21 cellular contexts compared by ENCODE assay signal in the genomic region with DNA sequence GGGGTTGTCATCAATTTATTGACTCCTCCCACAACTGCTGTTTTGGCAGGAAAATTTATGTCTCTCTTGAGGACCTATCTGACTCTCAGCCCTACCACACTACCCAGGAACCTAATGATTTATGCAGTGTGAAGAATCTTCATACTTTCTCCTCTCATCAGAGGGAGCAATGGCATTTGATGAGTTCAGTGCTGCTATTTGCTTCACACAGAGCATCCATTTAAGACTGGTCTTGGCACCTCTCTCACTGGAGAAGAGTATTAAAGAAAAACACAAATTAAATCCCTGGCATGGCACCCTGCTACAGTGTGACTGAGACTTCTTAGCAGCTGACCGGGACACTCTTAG.
"Had no signal": no experiment of that assay in that cellular context is flagged by ENCODE, and none has a peak within 500 bp of the region (broad histone marks: within the 10 kb centered on the region; RNA-seq: fewer than 3 reads in every experiment).

No MANE protein-coding gene starts in this region.

- H3K4me1 ChIP-seq: left lung, transverse colon, uterus had no signal

- H3K4me3 ChIP-seq: adrenal gland, cardiac muscle cell, left lung, right atrium auricular region, skin epidermis, transverse colon, uterus had no signal

- H3K27me3 ChIP-seq: adrenal gland, cardiac muscle cell, right atrium auricular region, uterus had no signal

- H3K36me3 ChIP-seq: adrenal gland, cardiac muscle cell, left lung, right atrium auricular region, transverse colon, uterus had no signal

- DNase-seq: activated CD4-positive, alpha-beta T cell treated with anti-CD3 and anti-CD28 coated beads, Interleukin-2, amount 50 U/mL, for 1 hour; activated CD4-positive, CD25-positive, alpha-beta regulatory T cell treated with anti-CD3 and anti-CD28 coated beads, Interleukin-2, amount 50 U/mL, for 72 hours; activated gamma-delta T cell; effector memory CD8-positive, alpha-beta T cell; foreskin melanocyte; head of caudate nucleus; left lung; midbrain; T-helper 2 cell; transverse colon; uterus had no signal

- H3K4me3 Mint-ChIP-seq: dendritic cell treated with granulocyte-macrophage colony-stimulating factor and Interleukin-4, amounts not matched to agents 40 ng/mL and 50 ng/mL, for 4 days; effector memory CD8-positive, alpha-beta T cell; nephron; stimulated activated naive CD8-positive, alpha-beta T cell treated with anti-CD3 and anti-CD28 coated beads, Interleukin-15, Interleukin-2, amounts not matched to agents 100 ng/mL and 50 ng/mL, for 24 hours had no signal

- H3K9me3 Mint-ChIP-seq: activated naive CD4-positive, alpha-beta T cell treated with anti-CD3 and anti-CD28 coated beads, Interleukin-2, amount 50 U/mL, for 72 hours; dendritic cell treated with granulocyte-macrophage colony-stimulating factor and Interleukin-4, amounts not matched to agents 40 ng/mL and 50 ng/mL, for 4 days; effector memory CD8-positive, alpha-beta T cell; nephron; stimulated activated naive CD8-positive, alpha-beta T cell treated with anti-CD3 and anti-CD28 coated beads, Interleukin-15, Interleukin-2, amounts not matched to agents 100 ng/mL and 50 ng/mL, for 24 hours had no signal

- H3K27ac Mint-ChIP-seq: activated naive CD4-positive, alpha-beta T cell treated with anti-CD3 and anti-CD28 coated beads, Interleukin-2, amount 50 U/mL, for 72 hours; dendritic cell treated with granulocyte-macrophage colony-stimulating factor and Interleukin-4, amounts not matched to agents 40 ng/mL and 50 ng/mL, for 4 days; effector memory CD8-positive, alpha-beta T cell; progenitor cell of endocrine pancreas; stimulated activated naive CD8-positive, alpha-beta T cell treated with anti-CD3 and anti-CD28 coated beads, Interleukin-15, Interleukin-2, amounts not matched to agents 100 ng/mL and 50 ng/mL, for 24 hours had no signal

- ATAC-seq: activated naive CD4-positive, alpha-beta T cell treated with anti-CD3 and anti-CD28 coated beads, Interleukin-2, amount 50 U/mL, for 72 hours; effector memory CD8-positive, alpha-beta T cell; left lung had no signal

- H3K27ac ChIP-seq: cardiac muscle cell, left lung, right atrium auricular region, skin epidermis, transverse colon, uterus, VCaP had no signal

- H3K36me3 Mint-ChIP-seq: activated naive CD4-positive, alpha-beta T cell treated with anti-CD3 and anti-CD28 coated beads, Interleukin-2, amount 50 U/mL, for 72 hours had no signal

- H3K9me3 ChIP-seq: adrenal gland, left lung, right atrium auricular region, transverse colon, uterus had no signal
